21 cellular contexts compared by ENCODE assay signal in genomic region chr20:42604998-42605970, GRCh38.
DNase-seq lines count a peak whose midpoint lies in the region; ATAC-seq and TF ChIP-seq lines count a peak whose summit lies in the region.
"Had no signal": no experiment of that assay in that cellular context is flagged by ENCODE, and none has a peak within 500 bp of the region (broad histone marks: within the 10 kb centered on the region; RNA-seq: fewer than 3 reads in every experiment).

No MANE protein-coding gene starts in this region.

- no peak overlapping the region for H3K4me3 ChIP-seq in coronary artery
- no peak overlapping the region for H3K4me3 ChIP-seq in ascending aorta
- H3K4me3 ChIP-seq: A549 had no signal

- ATAC-seq in Right ventricle myocardium inferior: no peak
- ATAC-seq: A549 had no signal

- no peaks in the 10 kb centered on the region for H3K36me3 Mint-ChIP-seq in progenitor cell of endocrine pancreas (ENCODE audit: insufficient read depth)
- H3K36me3 Mint-ChIP-seq: CD4-positive, CD25-positive, alpha-beta regulatory T cell had no signal

- H3K9me3 ChIP-seq in ascending aorta: no peaks in the 10 kb centered on the region
- H3K9me3 ChIP-seq: A549 had no signal

- no peaks in the 10 kb centered on the region for H3K4me1 ChIP-seq in ascending aorta
- H3K4me1 ChIP-seq: A549 had no signal

- H3K27me3 ChIP-seq in ascending aorta: no peaks in the 10 kb centered on the region

- DNase-seq in HK-2 (ENCODE audit: unreplicated experiment) (peak; percentile 21), coronary artery (ENCODE audit: low spot score) (peak; percentile 47), kidney tubule cell (ENCODE audit: low spot score) (peak; percentile 98), progenitor cell of endocrine pancreas (ENCODE audit: low spot score, unreplicated experiment) (no peak), ascending aorta (ENCODE audit: low spot score in 2 of 2) (no peak), Right ventricle myocardium inferior (ENCODE audit: missing footprints) (no peak), Ammon's horn (ENCODE audit: low spot score) (no peak)
- no peak for DNase-seq in activated CD4-positive, alpha-beta T cell treated with anti-CD3 and anti-CD28 coated beads, Interleukin-2, amount 50 U/mL, for 48 hours
- DNase-seq: AML-193; CD4-positive, CD25-positive, alpha-beta regulatory T cell; DND-41; GDM1; GOT3; MM.1S; NCI-H1105; NCI-H1694 treated with DMSO at 0.1 percent for 48 hours; NCI-H446; NCI-H774; SHP77 treated with DMSO at 0.1 percent for 48 hours had no signal

- H3K27ac ChIP-seq in coronary artery: no peak overlapping the region
- H3K27ac ChIP-seq in ascending aorta: no peak overlapping the region
- H3K27ac ChIP-seq: A549, HL-60 had no signal

- peak overlapping the region; percentile 86 for H3K27ac Mint-ChIP-seq in progenitor cell of endocrine pancreas
- H3K27ac Mint-ChIP-seq: CD4-positive, CD25-positive, alpha-beta regulatory T cell had no signal

- TF ChIP-seq CTCF in coronary artery (IDR thresholded peaks at IDR 0.05): no peak
- TF ChIP-seq CTCF in progenitor cell of endocrine pancreas (IDR thresholded peaks at IDR 0.05; ENCODE audit: unreplicated experiment): no peak
- TF ChIP-seq CTCF in ascending aorta (IDR thresholded peaks at IDR 0.05): no peak

- no peaks in the 10 kb centered on the region for H3K36me3 ChIP-seq in ascending aorta

- no peaks in the 10 kb centered on the region for H3K27me3 Mint-ChIP-seq in progenitor cell of endocrine pancreas
- H3K27me3 Mint-ChIP-seq: CD4-positive, CD25-positive, alpha-beta regulatory T cell had no signal

- intact Hi-C loops in ascending aorta (cut with DNase I) (no loop called here), Right ventricle myocardium inferior (cut with DNase I) (no loop called here)

- H3K4me3 Mint-ChIP-seq in progenitor cell of endocrine pancreas (ENCODE audit: low read depth): no peak overlapping the region
- H3K4me3 Mint-ChIP-seq: CD4-positive, CD25-positive, alpha-beta regulatory T cell had no signal

- no peaks in the 10 kb centered on the region for H3K9me3 Mint-ChIP-seq in progenitor cell of endocrine pancreas (ENCODE audit: low read depth)

- H3K4me1 Mint-ChIP-seq in progenitor cell of endocrine pancreas (ENCODE audit: low read depth): peaks cover 24% of the 10 kb centered on the region
- H3K4me1 Mint-ChIP-seq: CD4-positive, CD25-positive, alpha-beta regulatory T cell had no signal

Comparison
In these comparisons a context has a peak if more than half of its experiments do, and no peak if none do; other contexts are left out.
1. DNase-seq: peak in HK-2 (single experiment), coronary artery (single experiment) and kidney tubule cell (single experiment); none in progenitor cell of endocrine pancreas (single experiment), ascending aorta (0 of 2), Right ventricle myocardium inferior (single experiment), activated CD4-positive, alpha-beta T cell treated with anti-CD3 and anti-CD28 coated beads, Interleukin-2, amount 50 U/mL, for 48 hours (0 of 2) and Ammon's horn (single experiment).